Comparison of ENCODE assay signal across 8 cellular contexts in genomic region chr6:21587925-21588811, GRCh38. TPM values are rescaled to one million over a fixed set of nuclear protein-coding genes. Genes with fewer than 3 reads are reported as not detected.
DNase-seq lines count a peak whose midpoint lies in the region; ATAC-seq, FAIRE-seq and TF ChIP-seq lines count a peak whose summit lies in the region.

No MANE protein-coding gene starts in this region.

- TF ChIP-seq POLR2A in upper lobe of left lung (IDR thresholded peaks at IDR 0.05) = no peak

- POLR2A ChIA-PET in CD8-positive, alpha-beta memory T cell (lab: Charles Lee) = interaction anchor here (0.6 kb wide), 2 partner anchors 859 to 1021 kb away, joined by 3 read pairs; no protein-coding TSS in a partner anchor

- peak in 4 of 5 donors; percentile 6 to 51 (median 32) for DNase-seq in CD8-positive, alpha-beta memory T cell
- DNase-seq in GM19239 (ENCODE audit: insufficient read length, low spot score) = no peak
- DNase-seq in NCI-H524 treated with DMSO at 0.1 percent for 48 hours (lab: John Stamatoyannopoulos, UW) = peak; percentile 58
- DNase-seq in activated T-cell treated with anti-CD3 and anti-CD28 coated beads for 24 hours (ENCODE audit: low read depth) = peak; percentile 1
- DNase-seq in fibroblast of gingiva (ENCODE audit: low read depth) = peak; percentile 51
- peak; percentile 60 for DNase-seq in naive B cell
- peak; percentile 40 to 92 for DNase-seq in upper lobe of left lung

- TF ChIP-seq EP300 in upper lobe of left lung (IDR thresholded peaks at IDR 0.05) = no peak

- peaks cover 3% of the 10 kb centered on the region for H3K4me1 ChIP-seq in CD8-positive, alpha-beta memory T cell (ENCODE audit: insufficient read depth, low read length)
- peaks cover 4 to 34% (median 11%) of the 10 kb centered on the region in 4 donors for H3K4me1 ChIP-seq in upper lobe of left lung

- CTCF ChIA-PET in CD8-positive, alpha-beta memory T cell (lab: Charles Lee) = interaction anchor here (0.7 to 2.8 kb wide), 12 partner anchors 10 to 1040 kb away, joined by 3 to 47 read pairs (median 4); no protein-coding TSS in a partner anchor

- H3K4me1 Mint-ChIP-seq in CD8-positive, alpha-beta memory T cell = peaks cover 8 to 26% (median 11%) of the 10 kb centered on the region in 3 donors
- peaks cover 15 to 23% (median 20%) of the 10 kb centered on the region in 3 donors for H3K4me1 Mint-ChIP-seq in naive B cell

- WGBS in upper lobe of left lung, 2 donors = 0 to 3% methylated on average over 13 to 60 of the region's 64 CpGs

- peaks cover 0 to 4% (median 0%) of the 10 kb centered on the region in 3 donors for H3K36me3 Mint-ChIP-seq in CD8-positive, alpha-beta memory T cell
- H3K36me3 Mint-ChIP-seq in naive B cell = no peaks in the 10 kb centered on the region

- H3K27me3 Mint-ChIP-seq in CD8-positive, alpha-beta memory T cell = peaks cover 16 to 47% of the 10 kb centered on the region in 2 donors
- H3K27me3 Mint-ChIP-seq in naive B cell = peaks cover 0 to 10% (median 6%) of the 10 kb centered on the region in 3 donors

- H3K4me3 Mint-ChIP-seq in CD8-positive, alpha-beta memory T cell = peak overlapping the region; percentile 92 to 98 (median 93)
- peak overlapping the region; percentile 90 to 99 (median 98) for H3K4me3 Mint-ChIP-seq in naive B cell

- peak; percentile 87 for FAIRE-seq in GM19239 (lab: Jason Lieb, UNC)

- H3K27ac ChIP-seq in CD8-positive, alpha-beta memory T cell (ENCODE audit: low read depth, low read length) = no peak overlapping the region
- H3K27ac ChIP-seq in upper lobe of left lung = peak overlapping the region; percentile 80 to 89 (median 84)

- peak overlapping the region; percentile 79 for H3K4me3 ChIP-seq in CD8-positive, alpha-beta memory T cell (ENCODE audit: low read length)
- H3K4me3 ChIP-seq in upper lobe of left lung = peak overlapping the region; percentile 35 to 75 (median 74)

- no peak for TF ChIP-seq CTCF in upper lobe of left lung (IDR thresholded peaks at IDR 0.05)

- no peaks in the 10 kb centered on the region for H3K9me3 Mint-ChIP-seq in CD8-positive, alpha-beta memory T cell
- H3K9me3 Mint-ChIP-seq in naive B cell = peaks cover 0 to 2% (median 0%) of the 10 kb centered on the region in 7 donors

- no peaks in the 10 kb centered on the region for H3K9me3 ChIP-seq in CD8-positive, alpha-beta memory T cell (ENCODE audit: low read length)
- H3K9me3 ChIP-seq in upper lobe of left lung = no peaks in the 10 kb centered on the region

- H3K36me3 ChIP-seq in CD8-positive, alpha-beta memory T cell (ENCODE audit: insufficient read depth, low read length) = no peaks in the 10 kb centered on the region
- H3K36me3 ChIP-seq in upper lobe of left lung = no peaks in the 10 kb centered on the region

- peaks cover 18% of the 10 kb centered on the region for H3K27me3 ChIP-seq in CD8-positive, alpha-beta memory T cell (ENCODE audit: insufficient read depth, low read length, poor library complexity, severe bottlenecking)
- no peaks in the 10 kb centered on the region for H3K27me3 ChIP-seq in upper lobe of left lung

- ATAC-seq in HG03159 (IDR thresholded peaks at IDR 0.05; ENCODE audit: unreplicated experiment) = peak; percentile 38
- peak; percentile 36 to 43 for ATAC-seq in naive B cell (ENCODE audit: low read depth in 2 of 2)
- peak; percentile 62 to 80 for ATAC-seq in upper lobe of left lung (ENCODE audit: low FRiP score in 2 of 2)

- H3K27ac Mint-ChIP-seq in CD8-positive, alpha-beta memory T cell = peak overlapping the region in 5 of 8 donors; percentile 29 to 87 (median 45)
- peak overlapping the region; percentile 68 to 97 (median 90) for H3K27ac Mint-ChIP-seq in naive B cell

RNA-seq across cellular contexts. Expression of gene SOX4, which starts 5.4 kb away (rescaled TPM):
- total RNA-seq in CD8-positive, alpha-beta memory T cell = under 1 TPM; 0.60 to 0.66 TPM
- polyA plus RNA-seq in CD8-positive, alpha-beta memory T cell = 0.37 TPM
- polyA plus RNA-seq in naive B cell (ENCODE audit: low read depth in 6 of 6) = 1 to 10 TPM; 1.8 to 4.6 (median 3.1) TPM
- total RNA-seq in upper lobe of left lung = 10 to 100 TPM; 16.4 to 23.4 (median 20.7) TPM

Comparison
In these comparisons a context has a peak if more than half of its experiments do, and no peak if none do; other contexts are left out.
1. RNA of gene SOX4, which starts 5.4 kb away (total RNA-seq): 16.4 to 23.4 TPM in upper lobe of left lung; 0.60 to 0.66 TPM in CD8-positive, alpha-beta memory T cell; every median in the first group is over 10 times any median in the second.
2. Peak in every context shown above with its lines, with median percentiles within 50 percentile points of each other: ATAC-seq.